8 cellular contexts compared by ENCODE assay signal in the genomic region with DNA sequence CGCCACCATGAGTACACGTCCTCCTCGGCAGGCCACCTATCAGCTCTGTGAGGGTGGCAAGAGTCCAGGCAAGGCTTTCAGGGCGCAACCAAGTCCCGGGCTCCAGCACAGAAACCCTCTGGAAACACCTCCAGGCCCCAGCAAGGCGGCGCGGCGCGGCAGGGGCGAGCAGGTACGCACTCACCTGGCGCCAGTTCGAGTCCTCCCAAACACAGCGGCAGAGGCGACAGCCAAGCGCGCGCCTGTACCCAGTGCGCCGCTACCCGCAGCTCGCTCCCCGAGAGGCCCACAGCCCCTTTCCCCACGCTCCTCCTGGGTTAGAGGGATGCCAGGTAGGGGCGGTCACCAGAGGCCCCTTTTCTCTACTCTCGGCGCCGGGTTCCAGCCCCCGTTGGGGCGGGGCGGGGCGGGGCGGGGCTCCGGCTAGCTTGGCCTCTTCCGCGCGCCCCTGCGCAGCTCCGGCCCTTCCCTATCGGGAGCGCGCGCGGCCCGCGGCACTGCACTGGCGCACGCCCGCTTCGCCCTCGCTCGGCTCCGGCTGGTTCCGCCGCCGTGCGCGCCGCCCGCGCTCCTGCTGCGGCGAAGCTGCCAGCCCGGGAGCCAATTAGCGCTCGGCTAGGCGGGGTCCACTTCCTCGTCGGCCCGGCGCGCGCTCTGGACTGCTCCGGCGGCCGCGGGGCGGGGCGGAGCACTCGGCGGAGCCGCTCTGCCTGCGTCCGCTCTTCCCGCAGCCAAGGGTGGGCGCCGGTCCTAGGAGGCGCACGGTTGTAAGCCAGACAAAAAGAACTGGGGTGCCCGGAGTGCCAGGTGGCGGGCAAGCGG. TPM values are rescaled to one million over a fixed set of nuclear protein-coding genes. Genes with fewer than 3 reads are reported as not detected.
DNase-seq lines count a peak whose midpoint lies in the region; ATAC-seq and TF ChIP-seq lines count a peak whose summit lies in the region.

A gene (minus strand): TSS at position 332 of the 822 bp plus-strand sequence. CDS start 5,040 bp downstream, outside the sequence.
A gene with protein sequence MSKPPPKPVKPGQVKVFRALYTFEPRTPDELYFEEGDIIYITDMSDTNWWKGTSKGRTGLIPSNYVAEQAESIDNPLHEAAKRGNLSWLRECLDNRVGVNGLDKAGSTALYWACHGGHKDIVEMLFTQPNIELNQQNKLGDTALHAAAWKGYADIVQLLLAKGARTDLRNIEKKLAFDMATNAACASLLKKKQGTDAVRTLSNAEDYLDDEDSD (plus strand): TSS at position 691 of the 822 bp plus-strand sequence. CDS start 179 bp downstream, outside the sequence.

- H3F3A ChIP-seq in SK-N-SH (replicated peaks; ENCODE audit: insufficient read depth): peaks cover 11% of the 10 kb centered on the region

- H4K20me1 ChIP-seq in SK-N-SH (ENCODE audit: insufficient read depth): peaks cover 4% of the 10 kb centered on the region; the same call in 1 of the 2 replicates

- H3K4me3 ChIP-seq in SK-N-SH (ENCODE audit: low read depth in 2 of 2, low read length in 1 of 2): peak within 1 kb of the TSS; percentile 60 to 98

- peak within 1 kb of the TSS; percentile 44 to 82 for H3K27ac ChIP-seq in SK-N-SH (ENCODE audit: low read depth in 2 of 2, low read length in 1 of 2)

- peak within 1 kb of the TSS; percentile 99 for H2AFZ ChIP-seq in SK-N-SH (ENCODE audit: low read depth)

- CTCF ChIA-PET in GM10248 (lab: Yijun Ruan, JAX) (interaction anchor here (1.0 to 3.4 kb wide), 7 partner anchors 10 to 314 kb away, joined by 3 to 12 read pairs (median 4); a partner anchor contains a TSS), SK-N-SH (lab: Yijun Ruan, JAX) (interaction anchor here (0.8 to 2.1 kb wide), 8 partner anchors 10 to 345 kb away, joined by 3 to 9 read pairs (median 4); a partner anchor contains a TSS)

- TF ChIP-seq RAD21 in SK-N-SH (IDR thresholded peaks at IDR 0.05; ENCODE audit: low read length): no peak

- peak within 1 kb of the TSS; percentile 92 for H3K4me2 ChIP-seq in SK-N-SH

- H3K79me2 ChIP-seq in SK-N-SH (ENCODE audit: insufficient read depth): peaks cover 37% of the 10 kb centered on the region

- TF ChIP-seq CTCF in GM10248 (IDR thresholded peaks at IDR 0.05; ENCODE audit: control extremely low read depth, extremely low read depth, low read depth, missing control alignments) (no peak), SK-N-SH (IDR thresholded peaks at IDR 0.05) (0 out of 2 replicates have a peak, but pooled peaks have one; percentile 0)

- ATAC-seq in HG02610 (IDR thresholded peaks at IDR 0.05; ENCODE audit: unreplicated experiment): peak; percentile 90

- POLR2A ChIA-PET in GM10248 (lab: Yijun Ruan, JAX): interaction anchor here (1.1 kb wide), 2 partner anchors 60 to 136 kb away, joined by 3 read pairs; a partner anchor contains a TSS
- POLR2A ChIA-PET in SK-N-SH (lab: Yijun Ruan, JAX): interaction anchor here (1.1 kb wide), 1 partner anchor 15 kb away, joined by 3 read pairs; no protein-coding TSS in a partner anchor

- WGBS in SK-N-SH (ENCODE audit: low lambda C conversion rate): under 1% methylated on average over 41 of the region's 93 CpGs

- peak within 1 kb of the TSS; percentile 80 for H3K9ac ChIP-seq in SK-N-SH

- no peaks in the 10 kb centered on the region for H3K9me2 ChIP-seq in SK-N-SH

- H3K27me3 ChIP-seq in SK-N-SH (ENCODE audit: insufficient read depth): no peaks in the 10 kb centered on the region

- no peaks in the 10 kb centered on the region for H3K9me3 ChIP-seq in SK-N-SH

- DNase-seq in GM10248 (ENCODE audit: extremely low spot score): peak; percentile 93
- DNase-seq in NCI-H1092 (lab: John Stamatoyannopoulos, UW): peak; percentile 94
- DNase-seq in SK-N-SH: peak; percentile 94
- DNase-seq in activated naive CD4-positive, alpha-beta T cell treated with anti-CD3 and anti-CD28 coated beads, Interleukin-2, amount 50 U/mL, for 16 hours: peak; percentile 96
- DNase-seq in germinal center (ENCODE audit: low spot score): peak; percentile 95
- DNase-seq in nucleus accumbens (lab: John Stamatoyannopoulos, UW): peak; percentile 26 to 96 (median 89)
- peak; percentile 93 for DNase-seq in superior temporal gyrus (ENCODE audit: extremely low spot score)

- H3K4me1 ChIP-seq in SK-N-SH (ENCODE audit: control insufficient read depth in 1 of 2, insufficient read depth in 2 of 2, low read depth in 1 of 2, low read length in 1 of 2): peaks cover 4 to 6% of the 10 kb centered on the region in 2 experiments; a peak in 2 of 4 replicates

- no peaks in the 10 kb centered on the region for H3K36me3 ChIP-seq in SK-N-SH (replicated peaks in 1 of 2; ENCODE audit: control insufficient read depth in 1 of 2, insufficient read depth in 2 of 2, low read length in 1 of 2)

- no peak for TF ChIP-seq EP300 in SK-N-SH (IDR thresholded peaks at IDR 0.05; ENCODE audit: borderline replicate concordance in 1 of 2, low read depth in 1 of 2, low read length in 1 of 2)

TF ChIP-seq in SK-N-SH, 30 proteins besides CTCF, POLR2A, EP300 and RAD21:
- TF ChIP-seq NRF1 (IDR thresholded peaks at IDR 0.05; ENCODE audit: low read depth, low read length) (peak; percentile 78), ELF1 (IDR thresholded peaks at IDR 0.05) (peak; percentile 41; the same call in 1 of the 2 replicates), TEAD4 (IDR thresholded peaks at IDR 0.05; ENCODE audit: borderline replicate concordance, insufficient read depth) (no peak)
- TF ChIP-seq, protein P1, sequence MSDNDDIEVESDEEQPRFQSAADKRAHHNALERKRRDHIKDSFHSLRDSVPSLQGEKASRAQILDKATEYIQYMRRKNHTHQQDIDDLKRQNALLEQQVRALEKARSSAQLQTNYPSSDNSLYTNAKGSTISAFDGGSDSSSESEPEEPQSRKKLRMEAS (IDR thresholded peaks at IDR 0.05; ENCODE audit: low read depth): 0 out of 2 replicates have a peak, but pooled peaks have one; percentile 1

RNA-seq across cellular contexts. Expression of the first gene that starts in this region (rescaled TPM):
- polyA plus RNA-seq in SK-N-SH (2012; rRNA removed): 8.4 and 9.7 TPM in 2 replicates
- 9.7 and 11.0 TPM in 2 replicates for polyA plus RNA-seq in SK-N-SH (2012; cell fraction: cytosol; rRNA removed)
- polyA plus RNA-seq in SK-N-SH (2012; cell fraction: nucleus; rRNA removed): 8.9 and 16.3 TPM in 2 replicates

RNA-seq across cellular contexts. Expression of the second gene that starts in this region (rescaled TPM):
- 9.5 and 12.2 TPM in 2 replicates for polyA plus RNA-seq in SK-N-SH (2012; rRNA removed)
- 14.1 and 14.3 TPM in 2 replicates for polyA plus RNA-seq in SK-N-SH (2012; cell fraction: cytosol; rRNA removed)
- 2.2 and 4.3 TPM in 2 replicates for polyA plus RNA-seq in SK-N-SH (2012; cell fraction: nucleus; rRNA removed)

Comparison
In these comparisons a context has a peak if more than half of its experiments do, and no peak if none do; other contexts are left out.
1. Peak in every context shown above with its lines: DNase-seq, ATAC-seq, H3K4me3 ChIP-seq and H3K27ac ChIP-seq.